ENCODE assay signal across 1 cellular context in the genomic region with DNA sequence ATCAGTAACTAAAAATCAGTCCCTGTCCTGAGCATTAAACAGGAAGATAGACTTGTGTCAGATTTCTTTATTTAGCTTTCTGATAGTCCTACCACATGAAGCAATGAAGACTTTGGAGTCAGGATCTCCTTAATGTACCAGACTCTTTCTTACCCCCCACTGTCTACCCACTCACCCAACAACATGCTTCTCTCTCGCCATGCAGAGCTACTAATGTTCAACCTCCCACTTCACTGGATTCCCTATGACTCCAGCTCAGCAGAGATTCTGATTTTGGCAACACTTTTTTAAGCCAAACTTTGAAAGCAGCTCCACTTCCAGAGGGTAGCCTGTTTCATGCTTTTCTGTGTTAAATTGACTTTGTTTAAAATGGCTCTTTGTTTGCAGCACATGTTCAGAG.
TF ChIP-seq lines count a peak whose summit lies in the region.

No MANE protein-coding gene starts in this region.

TF ChIP-seq in GM12878, 131 proteins besides CTCF, POLR2A, EP300 and RAD21:
- TF ChIP-seq BACH1 (IDR thresholded peaks at IDR 0.05; ENCODE audit: borderline replicate concordance) (no peak), NFIC (IDR thresholded peaks at IDR 0.05; ENCODE audit: low read depth, low read length) (no peak), MYB (IDR thresholded peaks at IDR 0.05; ENCODE audit: borderline replicate concordance, low read depth, low read length) (no peak), RB1 (IDR thresholded peaks at IDR 0.05; ENCODE audit: borderline replicate concordance) (no peak), SREBF1 (IDR thresholded peaks at IDR 0.05; ENCODE audit: low read length) (no peak), IKZF1 (conservative IDR thresholded peaks at IDR 0.05) (no peak), NR2C2 (IDR thresholded peaks at IDR 0.05; ENCODE audit: borderline replicate concordance, control insufficient read depth, insufficient read length, low read depth) (no peak), NBN (IDR thresholded peaks at IDR 0.05) (no peak), MTA2 (IDR thresholded peaks at IDR 0.05; ENCODE audit: low read depth) (no peak), SIN3A (IDR thresholded peaks at IDR 0.05; ENCODE audit: low read depth, low read length) (no peak), ZNF207 (IDR thresholded peaks at IDR 0.05; ENCODE audit: borderline replicate concordance) (no peak)
